ENCODE assay signal across 13 cellular contexts in genomic region chr14:60515696-60516284, GRCh38. TPM values are rescaled to one million over a fixed set of nuclear protein-coding genes. Genes with fewer than 3 reads are reported as not detected.
DNase-seq lines count a peak whose midpoint lies in the region; ATAC-seq and TF ChIP-seq lines count a peak whose summit lies in the region.
"Had no signal": no experiment of that assay in that cellular context is flagged by ENCODE, and none has a peak within 500 bp of the region (broad histone marks: within the 10 kb centered on the region; RNA-seq: fewer than 3 reads in every experiment).

No MANE protein-coding gene starts in this region.

- peaks cover 66% of the 10 kb centered on the region for H3K27me3 Mint-ChIP-seq in GM23338 (ENCODE audit: insufficient read depth, low read depth, poor library complexity)
- peaks cover 53% of the 10 kb centered on the region for H3K27me3 Mint-ChIP-seq in activated CD8-positive, alpha-beta T cell treated with anti-CD3 and anti-CD28 coated beads for 36 hours
- H3K27me3 Mint-ChIP-seq in activated CD4-positive, alpha-beta memory T cell treated with anti-CD3 and anti-CD28 coated beads, Interleukin-2, amount 10 ng/mL, durations not matched to agents 7 days and 5 days, result peaks cover 61% of the 10 kb centered on the region

- TF ChIP-seq CTCF in GM23338 (conservative IDR thresholded peaks at IDR 0.05; ENCODE audit: low read depth in 2 of 2), result peak in 1 of 2 experiments; percentile 22; a peak in 2 of 4 replicates
- no peak for TF ChIP-seq CTCF in activated CD8-positive, alpha-beta T cell treated with anti-CD3 and anti-CD28 coated beads for 36 hours (IDR thresholded peaks at IDR 0.05)

- H3K9me3 Mint-ChIP-seq in GM23338, result no peaks in the 10 kb centered on the region
- H3K9me3 Mint-ChIP-seq in activated CD8-positive, alpha-beta T cell treated with anti-CD3 and anti-CD28 coated beads for 36 hours, result no peaks in the 10 kb centered on the region
- no peaks in the 10 kb centered on the region for H3K9me3 Mint-ChIP-seq in activated CD4-positive, alpha-beta memory T cell treated with anti-CD3 and anti-CD28 coated beads, Interleukin-2, amount 10 ng/mL, durations not matched to agents 7 days and 5 days

- peak; percentile 78 for DNase-seq in GM23338 (ENCODE audit: low spot score)
- DNase-seq in activated CD8-positive, alpha-beta T cell treated with anti-CD3 and anti-CD28 coated beads for 36 hours, result no peak
- peak; percentile 29 for DNase-seq in iPS-NIHi11 (ENCODE audit: low spot score)
- DNase-seq in HAP-1 (ENCODE audit: low spot score in 2 of 2), result no peak
- no peak for DNase-seq in MG63
- no peak for DNase-seq in activated CD4-positive, alpha-beta memory T cell treated with anti-CD3 and anti-CD28 coated beads, Interleukin-2, amount 10 ng/mL, durations not matched to agents 7 days and 5 days
- DNase-seq: NCI-H1048, NCI-H69 had no signal

- peaks cover 28% of the 10 kb centered on the region for H3F3A ChIP-seq in GM23338 (replicated peaks; ENCODE audit: low read depth)

- H2AFZ ChIP-seq in GM23338, result peak overlapping the region; percentile 97

- peaks cover 47% of the 10 kb centered on the region for H3K4me1 ChIP-seq in GM23338 (ENCODE audit: insufficient read depth)
- peaks cover 2% of the 10 kb centered on the region for H3K4me1 ChIP-seq in skeletal muscle satellite cell (ENCODE audit: control insufficient read depth, insufficient read depth, low read length)
- H3K4me1 ChIP-seq in HAP-1, result no peaks in the 10 kb centered on the region

- H3K9me3 ChIP-seq in skeletal muscle satellite cell (replicated peaks; ENCODE audit: low read length) (no peaks in the 10 kb centered on the region), HAP-1 (no peaks in the 10 kb centered on the region), MG63 (no peaks in the 10 kb centered on the region)

- H3K27me3 ChIP-seq in GM23338 (ENCODE audit: insufficient read depth), result peaks cover 89% of the 10 kb centered on the region
- H3K27me3 ChIP-seq in skeletal muscle satellite cell (ENCODE audit: control insufficient read depth, insufficient read depth, low read length), result peaks cover 47% of the 10 kb centered on the region
- H3K27me3 ChIP-seq in HAP-1 (ENCODE audit: low read depth), result peaks cover 69% of the 10 kb centered on the region
- H3K27me3 ChIP-seq in MG63, result peaks cover 17% of the 10 kb centered on the region

- peak overlapping the region; percentile 91 for H3K4me2 ChIP-seq in GM23338
- peak overlapping the region; percentile 81 for H3K4me2 ChIP-seq in skeletal muscle satellite cell (ENCODE audit: low read length)

- POLR2A ChIA-PET in activated CD8-positive, alpha-beta T cell treated with anti-CD3 and anti-CD28 coated beads for 36 hours (lab: Charles Lee), result interaction anchor here (0.7 kb wide), 1 partner anchor 45 kb away, joined by 3 read pairs; no protein-coding TSS in a partner anchor
- POLR2A ChIA-PET in activated CD4-positive, alpha-beta memory T cell treated with anti-CD3 and anti-CD28 coated beads, Interleukin-2, amount 10 ng/mL, durations not matched to agents 7 days and 5 days (lab: Charles Lee), result no interaction called here

- H3K4me1 Mint-ChIP-seq in GM23338, result peaks cover 38% of the 10 kb centered on the region
- peaks cover 15% of the 10 kb centered on the region for H3K4me1 Mint-ChIP-seq in activated CD8-positive, alpha-beta T cell treated with anti-CD3 and anti-CD28 coated beads for 36 hours (ENCODE audit: low read depth)
- peaks cover 12% of the 10 kb centered on the region for H3K4me1 Mint-ChIP-seq in activated CD4-positive, alpha-beta memory T cell treated with anti-CD3 and anti-CD28 coated beads, Interleukin-2, amount 10 ng/mL, durations not matched to agents 7 days and 5 days

- intact Hi-C loops in activated CD8-positive, alpha-beta T cell treated with anti-CD3 and anti-CD28 coated beads for 36 hours (cut with micrococcal nuclease), result no loop called here

- in situ Hi-C loops in HAP-1 (cut with MboI; ENCODE audit: low sequenced_read_pairs), result no loop called here

- CTCF ChIA-PET in activated CD8-positive, alpha-beta T cell treated with anti-CD3 and anti-CD28 coated beads for 36 hours (lab: Charles Lee), result interaction anchor here (0.6 to 2.0 kb wide), 3 partner anchors 11 to 562 kb away, joined by 3 to 6 read pairs (median 3); no protein-coding TSS in a partner anchor
- CTCF ChIA-PET in activated CD4-positive, alpha-beta memory T cell treated with anti-CD3 and anti-CD28 coated beads, Interleukin-2, amount 10 ng/mL, durations not matched to agents 7 days and 5 days (lab: Charles Lee), result interaction anchor here (1.3 to 1.4 kb wide), 2 partner anchors 46 to 166 kb away, joined by 4 read pairs; no protein-coding TSS in a partner anchor

- H3K36me3 ChIP-seq in GM23338 (ENCODE audit: insufficient read depth) (no peaks in the 10 kb centered on the region), skeletal muscle satellite cell (ENCODE audit: insufficient read depth, low read length) (no peaks in the 10 kb centered on the region), HAP-1 (replicated peaks) (no peaks in the 10 kb centered on the region), MG63 (no peaks in the 10 kb centered on the region)
- H3K36me3 ChIP-seq: heart right ventricle had no signal

- ATAC-seq in GM23338 (peak; percentile 62), GM18861 (IDR thresholded peaks at IDR 0.05; ENCODE audit: unreplicated experiment) (no peak)
- ATAC-seq in activated CD8-positive, alpha-beta T cell treated with anti-CD3 and anti-CD28 coated beads for 36 hours, result no peak

- H3K27ac Mint-ChIP-seq in GM23338, result no peak overlapping the region; the same call in 1 of the 2 replicates
- H3K27ac Mint-ChIP-seq in activated CD8-positive, alpha-beta T cell treated with anti-CD3 and anti-CD28 coated beads for 36 hours, result no peak overlapping the region
- no peak overlapping the region for H3K27ac Mint-ChIP-seq in activated CD4-positive, alpha-beta memory T cell treated with anti-CD3 and anti-CD28 coated beads, Interleukin-2, amount 10 ng/mL, durations not matched to agents 7 days and 5 days

- H3K4me3 ChIP-seq in GM23338 (peak overlapping the region; percentile 71), skeletal muscle satellite cell (ENCODE audit: low read length) (no peak overlapping the region), HAP-1 (no peak overlapping the region), MG63 (no peak overlapping the region)

- no peaks in the 10 kb centered on the region for H3K9me2 ChIP-seq in GM23338 (ENCODE audit: insufficient read depth)

- H3K36me3 Mint-ChIP-seq in GM23338 (ENCODE audit: low read depth), result no peaks in the 10 kb centered on the region
- H3K36me3 Mint-ChIP-seq in activated CD8-positive, alpha-beta T cell treated with anti-CD3 and anti-CD28 coated beads for 36 hours (ENCODE audit: low read depth), result peaks cover 2% of the 10 kb centered on the region
- peaks cover 7% of the 10 kb centered on the region for H3K36me3 Mint-ChIP-seq in activated CD4-positive, alpha-beta memory T cell treated with anti-CD3 and anti-CD28 coated beads, Interleukin-2, amount 10 ng/mL, durations not matched to agents 7 days and 5 days (ENCODE audit: low read depth)

- H3K79me2 ChIP-seq in GM23338 (replicated peaks; ENCODE audit: insufficient read depth), result no peaks in the 10 kb centered on the region

- H3K4me3 Mint-ChIP-seq in GM23338, result peak overlapping the region; percentile 69
- peak overlapping the region; percentile 9 for H3K4me3 Mint-ChIP-seq in activated CD8-positive, alpha-beta T cell treated with anti-CD3 and anti-CD28 coated beads for 36 hours
- no peak overlapping the region for H3K4me3 Mint-ChIP-seq in activated CD4-positive, alpha-beta memory T cell treated with anti-CD3 and anti-CD28 coated beads, Interleukin-2, amount 10 ng/mL, durations not matched to agents 7 days and 5 days

- no peak overlapping the region for H3K27ac ChIP-seq in GM23338 (ENCODE audit: low read depth)
- H3K27ac ChIP-seq: heart right ventricle, HL-60 had no signal

- 0 out of 2 replicates have a peak, but pooled peaks cover 4% of the 10 kb centered on the region for H4K20me1 ChIP-seq in GM23338 (replicated peaks; ENCODE audit: insufficient read depth)

- no peak overlapping the region for H3K9ac ChIP-seq in skeletal muscle satellite cell (ENCODE audit: low read depth, low read length)

TF ChIP-seq in GM23338, 12 proteins besides CTCF, POLR2A, EP300 and RAD21:
- TF ChIP-seq EZH2 (IDR thresholded peaks at IDR 0.05; ENCODE audit: low read depth, unreplicated experiment), result peak; percentile 27
- TF ChIP-seq CREB1 (CRISPR knock-in tag; IDR thresholded peaks at IDR 0.05; ENCODE audit: low read depth), result no peak
- TF ChIP-seq ZNF331 (CRISPR knock-in tag; IDR thresholded peaks at IDR 0.05; ENCODE audit: low read depth), result no peak

RNA-seq across cellular contexts. Expression of gene SIX6, which starts 6.8 kb away (rescaled TPM):
- not detected in 2 replicates for total RNA-seq in GM23338 (2014; rRNA removed; shearing (Covaris generic))
- polyA plus RNA-seq in GM23338 (2016; fragmentation: Nextera tagmentation; extraction: Ambion mirVana), result 0.11 TPM in 1 of 2 replicates, not detected in the other
- total RNA-seq in activated CD8-positive, alpha-beta T cell treated with anti-CD3 and anti-CD28 coated beads for 36 hours, result not detected
- not detected in 2 replicates for total RNA-seq in skeletal muscle satellite cell (2012; rRNA removed)
- total RNA-seq in MG63 (2014; rRNA removed; shearing (Covaris generic); ENCODE audit: low replicate concordance), result not detected in 2 replicates
- total RNA-seq in activated CD4-positive, alpha-beta memory T cell treated with anti-CD3 and anti-CD28 coated beads, Interleukin-2, amount 10 ng/mL, durations not matched to agents 7 days and 5 days, result not detected
- total RNA-seq: heart right ventricle, SK-MEL-5 had no signal
- polyA plus RNA-seq: heart right ventricle had no signal

RNA-seq across cellular contexts. Expression of gene C14orf39, which starts 29.9 kb away (rescaled TPM):
- total RNA-seq in GM23338 (2014; rRNA removed; shearing (Covaris generic)), result 0.28 and 0.78 TPM in 2 replicates
- 3.4 and 5.7 TPM in 2 replicates for polyA plus RNA-seq in GM23338 (2016; fragmentation: Nextera tagmentation; extraction: Ambion mirVana)
- not detected for total RNA-seq in activated CD8-positive, alpha-beta T cell treated with anti-CD3 and anti-CD28 coated beads for 36 hours
- 0.44 TPM in 1 of 2 replicates, not detected in the other for total RNA-seq in skeletal muscle satellite cell (2012; rRNA removed)
- not detected in 2 replicates for total RNA-seq in MG63 (2014; rRNA removed; shearing (Covaris generic); ENCODE audit: low replicate concordance)
- total RNA-seq in activated CD4-positive, alpha-beta memory T cell treated with anti-CD3 and anti-CD28 coated beads, Interleukin-2, amount 10 ng/mL, durations not matched to agents 7 days and 5 days, result not detected
- total RNA-seq: heart right ventricle, SK-MEL-5 had no signal
- polyA plus RNA-seq: heart right ventricle had no signal

Comparison
In these comparisons a context has a peak if more than half of its experiments do, and no peak if none do; other contexts are left out.
1. DNase-seq: peak in GM23338 (single experiment) and iPS-NIHi11 (single experiment); none in activated CD8-positive, alpha-beta T cell treated with anti-CD3 and anti-CD28 coated beads for 36 hours (single experiment), HAP-1 (0 of 2), MG63 (single experiment) and activated CD4-positive, alpha-beta memory T cell treated with anti-CD3 and anti-CD28 coated beads, Interleukin-2, amount 10 ng/mL, durations not matched to agents 7 days and 5 days (single experiment).